ENCODE assay signal across 8 cellular contexts in genomic region chr6:52390361-52390727, GRCh38. TPM values are rescaled to one million over a fixed set of nuclear protein-coding genes. Genes with fewer than 3 reads are reported as not detected.
DNase-seq lines count a peak whose midpoint lies in the region; ATAC-seq and TF ChIP-seq lines count a peak whose summit lies in the region.

No MANE protein-coding gene starts in this region.

- DNase-seq in left cardiac atrium (no peak), left ventricle myocardium inferior (no peak), NCI-H2081 (lab: John Stamatoyannopoulos, UW) (peak; percentile 14 to 65), hepatocyte (ENCODE audit: low spot score) (peak; percentile 16), mesenteric fat pad (ENCODE audit: low spot score) (no peak)
- DNase-seq in activated T-cell treated with anti-CD3 and anti-CD28 coated beads, Interleukin-2, amount 50 U/mL, for 48 hours: peak; percentile 51 to 57

- H3K4me1 ChIP-seq in left ventricle myocardium inferior (peaks cover 23% of the 10 kb centered on the region), hepatocyte (ENCODE audit: insufficient read depth) (peaks cover 21% of the 10 kb centered on the region)

- H4K20me1 ChIP-seq in hepatocyte (ENCODE audit: insufficient read depth, poor library complexity, severe bottlenecking): no peaks in the 10 kb centered on the region

- TF ChIP-seq CTCF in left ventricle myocardium inferior (IDR thresholded peaks at IDR 0.05; ENCODE audit: borderline replicate concordance) (no peak), hepatocyte (IDR thresholded peaks at IDR 0.05; ENCODE audit: poor library complexity) (no peak)

- H3K36me3 ChIP-seq in left ventricle myocardium inferior: no peaks in the 10 kb centered on the region
- H3K36me3 ChIP-seq in hepatocyte (replicated peaks; ENCODE audit: insufficient read depth, low read depth): no peaks in the 10 kb centered on the region

- peak; percentile 38 to 59 for ATAC-seq in left cardiac atrium
- peak; percentile 47 for ATAC-seq in HG02763 (IDR thresholded peaks at IDR 0.05; ENCODE audit: unreplicated experiment)

- H3K79me2 ChIP-seq in hepatocyte: peaks cover 46% of the 10 kb centered on the region

- H3K4me2 ChIP-seq in hepatocyte: peak overlapping the region; percentile 61

- WGBS in hepatocyte (ENCODE audit: low lambda C conversion rate, missing lambda C conversion rate): 13% methylated on average over 4 of the region's 4 CpGs

- H3K4me3 ChIP-seq in left ventricle myocardium inferior (no peak overlapping the region), hepatocyte (no peak overlapping the region)

- H3K9me3 ChIP-seq in left ventricle myocardium inferior (replicated peaks): no peaks in the 10 kb centered on the region
- no peaks in the 10 kb centered on the region for H3K9me3 ChIP-seq in hepatocyte (ENCODE audit: low read depth)

- H2AFZ ChIP-seq in hepatocyte: peak overlapping the region; percentile 8

- intact Hi-C loops in left cardiac atrium (cut with DNase I) (no loop called here), left ventricle myocardium inferior (cut with micrococcal nuclease) (no loop called here)

- H3K27me3 ChIP-seq in left ventricle myocardium inferior (ENCODE audit: low read depth) (no peaks in the 10 kb centered on the region), hepatocyte (no peaks in the 10 kb centered on the region)

- no peaks in the 10 kb centered on the region for H3K9me2 ChIP-seq in hepatocyte (replicated peaks; ENCODE audit: insufficient read depth)

- H3K27ac ChIP-seq in left ventricle myocardium inferior (replicated peaks) (no peak overlapping the region), hepatocyte (peak overlapping the region; percentile 82), temporal lobe (ENCODE audit: low read depth, low read length) (peak overlapping the region; percentile 90)

RNA-seq across cellular contexts. Expression of gene PAQR8, which starts 28.4 kb away (rescaled TPM):
- total RNA-seq in left cardiac atrium (1 to 10 TPM; 3.0 to 3.9 TPM), left ventricle myocardium inferior (2.0 TPM), hepatocyte (34.0 and 36.9 TPM in 2 replicates), temporal lobe (13.8 TPM), mesenteric fat pad (3.9 TPM)
- 20.3 and 20.8 TPM in 2 replicates for polyA plus RNA-seq in hepatocyte

RNA-seq across cellular contexts. Expression of gene EFHC1, which starts 29.8 kb away (rescaled TPM):
- total RNA-seq in left cardiac atrium (1 to 10 TPM; 7.3 to 7.9 TPM), left ventricle myocardium inferior (5.7 TPM), hepatocyte (12.2 and 17.4 TPM in 2 replicates), temporal lobe (25.6 TPM), mesenteric fat pad (10.4 TPM)
- polyA plus RNA-seq in hepatocyte: 18.3 and 18.8 TPM in 2 replicates

Comparison
In these comparisons a context has a peak if more than half of its experiments do, and no peak if none do; other contexts are left out.
1. DNase-seq: peak in NCI-H2081 (2 of 2), activated T-cell treated with anti-CD3 and anti-CD28 coated beads, Interleukin-2, amount 50 U/mL, for 48 hours (2 of 2) and hepatocyte (single experiment); none in left cardiac atrium (single experiment), left ventricle myocardium inferior (single experiment) and mesenteric fat pad (single experiment).